Comparison of ENCODE assay signal across 19 cellular contexts in genomic region chr19:31154021-31154420, GRCh38.
DNase-seq lines count a peak whose midpoint lies in the region; ATAC-seq and TF ChIP-seq lines count a peak whose summit lies in the region.
"Had no signal": no experiment of that assay in that cellular context is flagged by ENCODE, and none has a peak within 500 bp of the region (broad histone marks: within the 10 kb centered on the region; RNA-seq: fewer than 3 reads in every experiment).

No MANE protein-coding gene starts in this region.

- no peak overlapping the region for H3K4me3 Mint-ChIP-seq in type B pancreatic cell
- H3K4me3 Mint-ChIP-seq in naive thymus-derived CD4-positive, alpha-beta T cell = no peak overlapping the region
- H3K4me3 Mint-ChIP-seq: activated CD4-positive, alpha-beta T cell treated with anti-CD3 and anti-CD28 coated beads, Interleukin-2, amount 10 ng/mL, durations not matched to agents 7 days and 5 days had no signal

- H3K9me3 ChIP-seq in MG63 (peaks cover 5% of the 10 kb centered on the region), mammary epithelial cell (replicated peaks; ENCODE audit: insufficient read depth, low read length) (no peaks in the 10 kb centered on the region), HAP-1 (no peaks in the 10 kb centered on the region)
- no peaks in the 10 kb centered on the region for H3K9me3 ChIP-seq in naive thymus-derived CD4-positive, alpha-beta T cell (ENCODE audit: control insufficient read depth in 2 of 3, low read length in 3 of 3)
- H3K9me3 ChIP-seq: Caco-2, upper lobe of left lung had no signal

- H3K27me3 Mint-ChIP-seq in type B pancreatic cell = peaks cover 3% of the 10 kb centered on the region
- H3K27me3 Mint-ChIP-seq in naive thymus-derived CD4-positive, alpha-beta T cell = peaks cover 0 to 5% (median 0%) of the 10 kb centered on the region in 5 donors
- H3K27me3 Mint-ChIP-seq: activated CD4-positive, alpha-beta T cell treated with anti-CD3 and anti-CD28 coated beads, Interleukin-2, amount 10 ng/mL, durations not matched to agents 7 days and 5 days had no signal

- H3K4me2 ChIP-seq in mammary epithelial cell (ENCODE audit: insufficient read depth, low read depth, low read length) = no peak overlapping the region

- H3K27ac Mint-ChIP-seq in type B pancreatic cell = no peak overlapping the region
- H3K27ac Mint-ChIP-seq in naive thymus-derived CD4-positive, alpha-beta T cell = no peak overlapping the region
- H3K27ac Mint-ChIP-seq: activated CD4-positive, alpha-beta T cell treated with anti-CD3 and anti-CD28 coated beads, Interleukin-2, amount 10 ng/mL, durations not matched to agents 7 days and 5 days had no signal

- H3K36me3 Mint-ChIP-seq in type B pancreatic cell = no peaks in the 10 kb centered on the region
- H3K36me3 Mint-ChIP-seq in naive thymus-derived CD4-positive, alpha-beta T cell = no peaks in the 10 kb centered on the region

- H3K9me3 Mint-ChIP-seq in type B pancreatic cell = no peaks in the 10 kb centered on the region
- H3K9me3 Mint-ChIP-seq in naive thymus-derived CD4-positive, alpha-beta T cell = peaks cover 0 to 1% (median 0%) of the 10 kb centered on the region in 11 donors
- H3K9me3 Mint-ChIP-seq: activated CD4-positive, alpha-beta T cell treated with anti-CD3 and anti-CD28 coated beads, Interleukin-2, amount 10 ng/mL, durations not matched to agents 7 days and 5 days had no signal

- TF ChIP-seq CTCF in mammary epithelial cell (conservative IDR thresholded peaks at IDR 0.05 in 1 of 2, IDR thresholded peaks at IDR 0.05 in 1 of 2; ENCODE audit: extremely low read depth in 1 of 2, insufficient read depth in 1 of 2, low read depth in 1 of 2, low read length in 2 of 2) (peak in 1 of 2 donors; percentile 11), coronary artery (IDR thresholded peaks at IDR 0.05) (no peak), type B pancreatic cell (conservative IDR thresholded peaks at IDR 0.05) (no peak)

- no peaks in the 10 kb centered on the region for H3K36me3 ChIP-seq in MG63
- no peaks in the 10 kb centered on the region for H3K36me3 ChIP-seq in mammary epithelial cell (ENCODE audit: insufficient read depth, low read length)
- no peaks in the 10 kb centered on the region for H3K36me3 ChIP-seq in naive thymus-derived CD4-positive, alpha-beta T cell (ENCODE audit: control insufficient read depth in 2 of 3, insufficient read depth in 3 of 3, low read length in 3 of 3)
- H3K36me3 ChIP-seq in HAP-1 (replicated peaks) = no peaks in the 10 kb centered on the region
- H3K36me3 ChIP-seq: upper lobe of left lung had no signal

- H4K20me1 ChIP-seq in mammary epithelial cell (ENCODE audit: insufficient read depth, low read length) = no peaks in the 10 kb centered on the region

- ATAC-seq in naive thymus-derived CD4-positive, alpha-beta T cell = no peak
- ATAC-seq: left ventricle myocardium superior, Panc1, right cardiac atrium had no signal

- dilution Hi-C loops in mammary epithelial cell (cut with HindIII; ENCODE audit: low sequenced_read_pairs) = no loop called here

- WGBS in mammary epithelial cell (ENCODE audit: low coverage, missing lambda C conversion rate) = 0% methylated on average over 1 of the region's 1 CpG

- H3K79me2 ChIP-seq in mammary epithelial cell (ENCODE audit: insufficient read depth, low read length) = no peaks in the 10 kb centered on the region

- intact Hi-C loops in mammary epithelial cell (cut with micrococcal nuclease) = loop anchor here (1.0 to 5.0 kb wide), 2 partner anchors 60 to 178 kb away; no protein-coding TSS in a partner anchor
- intact Hi-C loops in naive thymus-derived CD4-positive, alpha-beta T cell (cut with micrococcal nuclease) = no loop called here

- peaks cover 17% of the 10 kb centered on the region for H3K4me1 ChIP-seq in mammary epithelial cell (ENCODE audit: insufficient read depth, low read length)
- no peaks in the 10 kb centered on the region for H3K4me1 ChIP-seq in naive thymus-derived CD4-positive, alpha-beta T cell (ENCODE audit: control insufficient read depth in 2 of 2, insufficient read depth in 2 of 2, low read length in 2 of 2)
- H3K4me1 ChIP-seq in HAP-1 = no peaks in the 10 kb centered on the region
- H3K4me1 ChIP-seq: Caco-2, upper lobe of left lung had no signal

- POLR2A ChIA-PET in naive thymus-derived CD4-positive, alpha-beta T cell (lab: Charles Lee) = no interaction called here

- H3K4me1 Mint-ChIP-seq in type B pancreatic cell (ENCODE audit: unreplicated experiment) = no peaks in the 10 kb centered on the region
- H3K4me1 Mint-ChIP-seq in naive thymus-derived CD4-positive, alpha-beta T cell = no peaks in the 10 kb centered on the region
- H3K4me1 Mint-ChIP-seq: activated CD4-positive, alpha-beta T cell treated with anti-CD3 and anti-CD28 coated beads, Interleukin-2, amount 10 ng/mL, durations not matched to agents 7 days and 5 days had no signal

- H3K9ac ChIP-seq in mammary epithelial cell (ENCODE audit: insufficient read depth, low read length) = no peak overlapping the region

- in situ Hi-C loops in mammary epithelial cell (cut with MboI; ENCODE audit: low sequenced_read_pairs in 2 of 2) = no loop called here
- in situ Hi-C loops in HAP-1 (cut with MboI; ENCODE audit: low sequenced_read_pairs) = no loop called here

- no peak overlapping the region for H2AFZ ChIP-seq in mammary epithelial cell (ENCODE audit: low read depth, low read length)

- H3K27me3 ChIP-seq in MG63 (no peaks in the 10 kb centered on the region), mammary epithelial cell (ENCODE audit: insufficient read depth, low read length) (no peaks in the 10 kb centered on the region), HAP-1 (ENCODE audit: low read depth) (no peaks in the 10 kb centered on the region)
- H3K27me3 ChIP-seq in naive thymus-derived CD4-positive, alpha-beta T cell (ENCODE audit: control insufficient read depth in 2 of 2, insufficient read depth in 2 of 2, low read length in 2 of 2) = no peaks in the 10 kb centered on the region
- H3K27me3 ChIP-seq: upper lobe of left lung had no signal

- DNase-seq in EL (peak; percentile 66), MG63 (peak; percentile 62), mammary epithelial cell (peak; percentile 95), kidney tubule cell (ENCODE audit: low spot score) (peak; percentile 69), coronary artery (ENCODE audit: low spot score) (no peak), type B pancreatic cell (ENCODE audit: extremely low spot score, unreplicated experiment) (no peak), HAP-1 (ENCODE audit: low spot score in 2 of 2) (no peak)
- no peak for DNase-seq in naive thymus-derived CD4-positive, alpha-beta T cell
- DNase-seq: activated CD4-positive, alpha-beta T cell treated with anti-CD3 and anti-CD28 coated beads, Interleukin-2, amount 10 ng/mL, durations not matched to agents 7 days and 5 days; activated CD8-positive, alpha-beta memory T cell treated with anti-CD3 and anti-CD28 coated beads, Interleukin-2, amount 50 U/mL, for 4 hours; activated effector memory CD4-positive, alpha-beta T cell treated with anti-CD3 and anti-CD28 coated beads, Interleukin-2, amount 50 U/mL, for 16 hours; Caco-2; left ventricle myocardium superior; NCI-H1436 treated with DMSO at 0.1 percent for 48 hours; right cardiac atrium; stimulated activated naive CD4-positive, alpha-beta T cell treated with Interleukin-2 at 50 U/mL for 16 hours; SW 1271; upper lobe of left lung had no signal

- TSS peak; percentile 68 for BruUV-seq in mammary epithelial cell (replicated peaks; lab: Mats Ljungman, UMichigan)

- H3K4me3 ChIP-seq in MG63 (no peak overlapping the region), mammary epithelial cell (replicated peaks in 1 of 3; ENCODE audit: insufficient read depth in 1 of 3, low read depth in 2 of 3, low read length in 3 of 3) (no peak overlapping the region), coronary artery (no peak overlapping the region), HAP-1 (no peak overlapping the region)
- H3K4me3 ChIP-seq in naive thymus-derived CD4-positive, alpha-beta T cell (ENCODE audit: low read length) = no peak overlapping the region
- H3K4me3 ChIP-seq: upper lobe of left lung had no signal

- H3K27ac ChIP-seq in mammary epithelial cell (ENCODE audit: insufficient read depth, low read depth, low read length) = peak overlapping the region; percentile 77
- no peak overlapping the region for H3K27ac ChIP-seq in coronary artery
- no peak overlapping the region for H3K27ac ChIP-seq in naive thymus-derived CD4-positive, alpha-beta T cell (ENCODE audit: low read depth, low read length)
- H3K27ac ChIP-seq: upper lobe of left lung had no signal

- CTCF ChIA-PET in mammary epithelial cell (lab: Charles Lee; ENCODE audit: low non-redundant PET) = no interaction called here
- CTCF ChIA-PET in naive thymus-derived CD4-positive, alpha-beta T cell (lab: Charles Lee) = no interaction called here

Comparison
In these comparisons a context has a peak if more than half of its experiments do, and no peak if none do; other contexts are left out.
1. DNase-seq: peak in EL (single experiment), MG63 (single experiment), mammary epithelial cell (single experiment) and kidney tubule cell (single experiment); none in coronary artery (single experiment), type B pancreatic cell (single experiment), naive thymus-derived CD4-positive, alpha-beta T cell (0 of 9) and HAP-1 (0 of 2).